ENCODE assay signal across 16 cellular contexts in genomic region chr14:24382103-24382377, GRCh38. TPM values are rescaled to one million over a fixed set of nuclear protein-coding genes. Genes with fewer than 3 reads are reported as not detected.
DNase-seq lines count a peak whose midpoint lies in the region; ATAC-seq and TF ChIP-seq lines count a peak whose summit lies in the region.
"Had no signal": no experiment of that assay in that cellular context is flagged by ENCODE, and none has a peak within 500 bp of the region (broad histone marks: within the 10 kb centered on the region; RNA-seq: fewer than 3 reads in every experiment).

No MANE protein-coding gene starts in this region.

- no peaks in the 10 kb centered on the region for H3K9me3 Mint-ChIP-seq in mesothelial cell of epicardium
- H3K9me3 Mint-ChIP-seq: CD8-positive, alpha-beta memory T cell had no signal

- DNase-seq in NCI-H1694 treated with DMSO at 0.1 percent for 48 hours (lab: John Stamatoyannopoulos, UW) (peak; percentile 67), NCI-H1694 (lab: John Stamatoyannopoulos, UW) (no peak), cerebellar cortex (ENCODE audit: low spot score) (peak; percentile 75), mesothelial cell of epicardium (ENCODE audit: low spot score in 2 of 2, unreplicated experiment in 2 of 2) (no peak), suprapubic skin (ENCODE audit: low spot score in 2 of 2) (no peak), NCI-H128 (lab: John Stamatoyannopoulos, UW; ENCODE audit: unreplicated experiment) (no peak)
- DNase-seq: Caco-2; CD8-positive, alpha-beta memory T cell; DND-41; GDM1 had no signal

- TF ChIP-seq CTCF in mesothelial cell of epicardium (IDR thresholded peaks at IDR 0.05; ENCODE audit: unreplicated experiment) (no peak), suprapubic skin (IDR thresholded peaks at IDR 0.05) (no peak)

- no peak overlapping the region for H3K4me3 ChIP-seq in suprapubic skin
- H3K4me3 ChIP-seq: BLaER1, HAP-1 had no signal

- H3K27me3 ChIP-seq in suprapubic skin: no peaks in the 10 kb centered on the region
- H3K27me3 ChIP-seq: BLaER1 had no signal

- no peaks in the 10 kb centered on the region for H3K27me3 Mint-ChIP-seq in mesothelial cell of epicardium (ENCODE audit: low read depth)

- H3K27ac ChIP-seq in suprapubic skin: peak overlapping the region; percentile 24
- H3K27ac ChIP-seq: 22Rv1, BLaER1, HL-60 had no signal

- no peak for ATAC-seq in GM21576 (IDR thresholded peaks at IDR 0.05; ENCODE audit: unreplicated experiment)

- H3K4me1 ChIP-seq in suprapubic skin: peaks cover 44% of the 10 kb centered on the region
- H3K4me1 ChIP-seq: Caco-2, HAP-1 had no signal

- peaks cover 5% of the 10 kb centered on the region for H3K36me3 Mint-ChIP-seq in mesothelial cell of epicardium
- H3K36me3 Mint-ChIP-seq: CD8-positive, alpha-beta memory T cell had no signal

- H3K9me3 ChIP-seq in suprapubic skin: no peaks in the 10 kb centered on the region
- H3K9me3 ChIP-seq: BLaER1, Caco-2, HAP-1 had no signal

- no peak overlapping the region for H3K4me3 Mint-ChIP-seq in mesothelial cell of epicardium
- H3K4me3 Mint-ChIP-seq: CD8-positive, alpha-beta memory T cell had no signal

- peak overlapping the region; percentile 50 for H3K27ac Mint-ChIP-seq in mesothelial cell of epicardium
- H3K27ac Mint-ChIP-seq: CD8-positive, alpha-beta memory T cell had no signal

- no peak for TF ChIP-seq EP300 in suprapubic skin (IDR thresholded peaks at IDR 0.05)

- 48% methylated on average over 2 of the region's 2 CpGs for WGBS in suprapubic skin

- no peaks in the 10 kb centered on the region for H3K36me3 ChIP-seq in suprapubic skin
- H3K36me3 ChIP-seq: HAP-1 had no signal

- TF ChIP-seq POLR2A in suprapubic skin (IDR thresholded peaks at IDR 0.05): no peak

- H3K4me1 Mint-ChIP-seq in mesothelial cell of epicardium: peaks cover 51% of the 10 kb centered on the region
- H3K4me1 Mint-ChIP-seq: CD8-positive, alpha-beta memory T cell had no signal

RNA-seq across cellular contexts. Expression of gene NFATC4, which starts 14.1 kb away (rescaled TPM):
- total RNA-seq in mesothelial cell of epicardium (291 to 298 TPM (median 292 TPM) in 3 replicates), suprapubic skin (10 to 100 TPM; 10.8 to 25.3 (median 12.2) TPM)

RNA-seq across cellular contexts. Expression of gene NYNRIN, which starts 16.8 kb away (rescaled TPM):
- total RNA-seq in mesothelial cell of epicardium (171 to 173 TPM (median 173 TPM) in 3 replicates), suprapubic skin (10 to 100 TPM; 18.5 to 43.6 (median 29.8) TPM)

RNA-seq across cellular contexts. Expression of gene RIPK3, which starts 42.2 kb away (rescaled TPM):
- total RNA-seq in mesothelial cell of epicardium (1.9 to 2.2 TPM (median 2.0 TPM) in 3 replicates), suprapubic skin (10 to 100 TPM in 2 of 4 donors, 1 to 10 TPM in 2; 6.8 to 13.7 (median 11.1) TPM)
- total RNA-seq: A673 had no signal

RNA-seq across cellular contexts. Expression of gene ADCY4, which starts 47.2 kb away (rescaled TPM):
- total RNA-seq in mesothelial cell of epicardium: 2.8 to 3.4 TPM (median 3.4 TPM) in 3 replicates
- total RNA-seq in suprapubic skin: 10 to 100 TPM in 2 of 4 donors, 1 to 10 TPM in 2; 3.9 to 33.2 (median 13.9) TPM

RNA-seq across cellular contexts. Expression of gene CBLN3, which starts 47.4 kb away (rescaled TPM):
- total RNA-seq in mesothelial cell of epicardium (3.9 to 5.5 TPM (median 4.8 TPM) in 3 replicates), suprapubic skin (1 to 10 TPM in 1 of 4 donors, under 1 TPM in 2, not detected in 1; 0.30 to 2.6 (median 0.93) TPM)

Comparison
In these comparisons a context has a peak if more than half of its experiments do, and no peak if none do; other contexts are left out.
1. DNase-seq: peak in NCI-H1694 treated with DMSO at 0.1 percent for 48 hours (single experiment) and cerebellar cortex (single experiment); none in NCI-H1694 (single experiment), mesothelial cell of epicardium (0 of 2), suprapubic skin (0 of 2) and NCI-H128 (single experiment).
2. RNA of gene NFATC4, which starts 14.1 kb away (total RNA-seq): 291 to 298 TPM in mesothelial cell of epicardium; 10.8 to 25.3 TPM in suprapubic skin; every median in the first group is over 10 times any median in the second.